Comparison of ENCODE assay signal across 6 cellular contexts in genomic region chr11:57476223-57476882, GRCh38.
DNase-seq lines count a peak whose midpoint lies in the region; ATAC-seq lines count a peak whose summit lies in the region.

No MANE protein-coding gene starts in this region.

- peak overlapping the region; percentile 89 for H3K4me3 Mint-ChIP-seq in memory B cell

- H3K27me3 Mint-ChIP-seq in memory B cell = peaks cover 14% of the 10 kb centered on the region

- no peaks in the 10 kb centered on the region for H3K9me3 Mint-ChIP-seq in memory B cell

- H3K36me3 Mint-ChIP-seq in memory B cell = no peaks in the 10 kb centered on the region

- H3K4me1 Mint-ChIP-seq in memory B cell = peaks cover 33% of the 10 kb centered on the region

- ATAC-seq in HG02943 (IDR thresholded peaks at IDR 0.05; ENCODE audit: low read depth, unreplicated experiment) (peak; percentile 36), memory B cell (ENCODE audit: low read depth) (peak; percentile 44), GM21526 (IDR thresholded peaks at IDR 0.05; ENCODE audit: low FRiP score, unreplicated experiment) (no peak)

- peak; percentile 20 for DNase-seq in GF-D8 (lab: John Stamatoyannopoulos, UW)
- peak; percentile 44 for DNase-seq in activated naive CD4-positive, alpha-beta T cell treated with anti-CD3 and anti-CD28 coated beads, Interleukin-2, amount 50 U/mL, for 16 hours
- peak; percentile 15 to 56 for DNase-seq in memory B cell (ENCODE audit: low spot score in 2 of 2)
- DNase-seq in COLO668 (lab: John Stamatoyannopoulos, UW; ENCODE audit: unreplicated experiment) = no peak

- H3K27ac Mint-ChIP-seq in memory B cell = peak overlapping the region; percentile 59
